ENCODE assay signal across 12 cellular contexts in genomic region chr3:25635038-25635437, GRCh38.
"Had no signal": no experiment of that assay in that cellular context is flagged by ENCODE, and none has a peak within 500 bp of the region (broad histone marks: within the 10 kb centered on the region; RNA-seq: fewer than 3 reads in every experiment).

No MANE protein-coding gene starts in this region.

- ATAC-seq: sciatic nerve had no signal

- H3K4me3 ChIP-seq: colonic mucosa, left ventricle myocardium inferior had no signal

- H3K36me3 ChIP-seq: colonic mucosa had no signal

- H3K27ac ChIP-seq: colonic mucosa, left ventricle myocardium inferior had no signal

- H3K4me1 ChIP-seq: colonic mucosa, left ventricle myocardium inferior had no signal

- H3K4me3 Mint-ChIP-seq: activated naive CD8-positive, alpha-beta T cell; neural crest cell had no signal

- H3K4me1 Mint-ChIP-seq: neural crest cell had no signal

- H3K27me3 ChIP-seq: colonic mucosa had no signal

- DNase-seq: activated CD4-positive, CD25-positive, alpha-beta regulatory T cell treated with anti-CD3 and anti-CD28 coated beads, Interleukin-2, amount 50 U/mL, for 72 hours; activated gamma-delta T cell; amniotic stem cell; caudate nucleus; colonic mucosa; foreskin fibroblast; hippocampal formation; kidney; left ventricle myocardium inferior had no signal

- H3K9me3 ChIP-seq: colonic mucosa, left ventricle myocardium inferior had no signal

- H3K27ac Mint-ChIP-seq: activated naive CD8-positive, alpha-beta T cell had no signal

- H3K27me3 Mint-ChIP-seq: activated naive CD8-positive, alpha-beta T cell had no signal

- H3K9me3 Mint-ChIP-seq: neural crest cell had no signal
